1 cellular context compared by ENCODE assay signal in the genomic region with DNA sequence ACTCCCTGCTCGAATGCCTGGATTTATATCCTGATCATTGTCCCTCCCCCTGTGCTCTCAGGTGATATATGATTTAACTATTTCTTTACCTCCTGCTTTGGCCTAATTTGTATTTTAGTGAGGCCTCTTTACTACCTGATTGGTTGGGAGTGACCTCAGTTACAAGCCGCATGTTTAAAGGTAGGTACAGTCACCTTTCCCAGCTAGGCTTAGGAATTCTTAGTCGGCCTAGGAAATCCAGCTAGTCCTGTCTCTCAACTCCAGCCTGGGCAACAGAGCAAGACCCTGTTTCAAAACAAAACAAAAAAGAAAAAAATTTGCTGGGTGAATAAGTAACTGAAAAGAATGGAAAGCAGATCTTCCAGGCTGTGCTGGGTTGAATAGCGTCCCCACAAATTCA.
TF ChIP-seq lines count a peak whose summit lies in the region.

No MANE protein-coding gene starts in this region.

TF ChIP-seq in SK-N-SH, 30 proteins besides CTCF, POLR2A, EP300 and RAD21 (continued from another document):
- TF ChIP-seq NFIC (IDR thresholded peaks at IDR 0.05; ENCODE audit: borderline replicate concordance) (no peak), TCF12 (IDR thresholded peaks at IDR 0.05) (no peak), SIN3A (IDR thresholded peaks at IDR 0.05; ENCODE audit: borderline replicate concordance, low read depth, low read length) (no peak), SMC3 (IDR thresholded peaks at IDR 0.05; ENCODE audit: low read depth, low read length) (no peak), TAF1 (IDR thresholded peaks at IDR 0.05; ENCODE audit: borderline replicate concordance, low read depth, low read length) (no peak), EZH2phosphoT487 (IDR thresholded peaks at IDR 0.05; ENCODE audit: borderline replicate concordance, low read depth) (no peak), ELF1 (IDR thresholded peaks at IDR 0.05) (no peak), GATA2 (CRISPR knock-in tag; IDR thresholded peaks at IDR 0.05) (no peak), IRF3 (IDR thresholded peaks at IDR 0.05; ENCODE audit: low read depth, low read length) (no peak)
- TF ChIP-seq, protein P1, sequence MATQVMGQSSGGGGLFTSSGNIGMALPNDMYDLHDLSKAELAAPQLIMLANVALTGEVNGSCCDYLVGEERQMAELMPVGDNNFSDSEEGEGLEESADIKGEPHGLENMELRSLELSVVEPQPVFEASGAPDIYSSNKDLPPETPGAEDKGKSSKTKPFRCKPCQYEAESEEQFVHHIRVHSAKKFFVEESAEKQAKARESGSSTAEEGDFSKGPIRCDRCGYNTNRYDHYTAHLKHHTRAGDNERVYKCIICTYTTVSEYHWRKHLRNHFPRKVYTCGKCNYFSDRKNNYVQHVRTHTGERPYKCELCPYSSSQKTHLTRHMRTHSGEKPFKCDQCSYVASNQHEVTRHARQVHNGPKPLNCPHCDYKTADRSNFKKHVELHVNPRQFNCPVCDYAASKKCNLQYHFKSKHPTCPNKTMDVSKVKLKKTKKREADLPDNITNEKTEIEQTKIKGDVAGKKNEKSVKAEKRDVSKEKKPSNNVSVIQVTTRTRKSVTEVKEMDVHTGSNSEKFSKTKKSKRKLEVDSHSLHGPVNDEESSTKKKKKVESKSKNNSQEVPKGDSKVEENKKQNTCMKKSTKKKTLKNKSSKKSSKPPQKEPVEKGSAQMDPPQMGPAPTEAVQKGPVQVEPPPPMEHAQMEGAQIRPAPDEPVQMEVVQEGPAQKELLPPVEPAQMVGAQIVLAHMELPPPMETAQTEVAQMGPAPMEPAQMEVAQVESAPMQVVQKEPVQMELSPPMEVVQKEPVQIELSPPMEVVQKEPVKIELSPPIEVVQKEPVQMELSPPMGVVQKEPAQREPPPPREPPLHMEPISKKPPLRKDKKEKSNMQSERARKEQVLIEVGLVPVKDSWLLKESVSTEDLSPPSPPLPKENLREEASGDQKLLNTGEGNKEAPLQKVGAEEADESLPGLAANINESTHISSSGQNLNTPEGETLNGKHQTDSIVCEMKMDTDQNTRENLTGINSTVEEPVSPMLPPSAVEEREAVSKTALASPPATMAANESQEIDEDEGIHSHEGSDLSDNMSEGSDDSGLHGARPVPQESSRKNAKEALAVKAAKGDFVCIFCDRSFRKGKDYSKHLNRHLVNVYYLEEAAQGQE (IDR thresholded peaks at IDR 0.05; ENCODE audit: low read depth, low read length), result no peak
